ENCODE assay signal across 13 cellular contexts in the genomic region with DNA sequence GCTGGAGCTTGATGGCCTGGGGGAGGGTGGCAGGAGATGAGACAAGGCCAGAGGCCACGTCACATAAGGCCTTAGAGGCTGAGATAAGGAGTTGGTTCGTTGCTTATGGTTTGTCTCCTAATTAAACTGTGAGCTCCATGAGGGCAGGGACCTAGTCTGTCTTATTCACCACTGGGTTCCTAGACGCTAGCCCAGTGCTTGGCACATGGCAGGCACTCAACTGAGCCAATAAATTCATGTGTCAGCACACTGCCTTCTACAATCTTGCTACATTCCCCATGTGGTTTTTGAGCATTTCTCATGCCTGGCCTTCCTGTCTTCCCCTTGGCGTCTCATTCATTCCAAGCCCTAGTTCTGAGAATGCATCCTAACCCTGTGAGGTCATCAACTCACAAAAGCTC.
DNase-seq lines count a peak whose midpoint lies in the region; ATAC-seq, FAIRE-seq and TF ChIP-seq lines count a peak whose summit lies in the region.
"Had no signal": no experiment of that assay in that cellular context is flagged by ENCODE, and none has a peak within 500 bp of the region (broad histone marks: within the 10 kb centered on the region; RNA-seq: fewer than 3 reads in every experiment).

No MANE protein-coding gene starts in this region.

- 0 out of 2 replicates have a peak overlapping the region, but pooled peaks have one; percentile 86 for H3K27ac ChIP-seq in 22Rv1
- H3K27ac ChIP-seq: neutrophil had no signal

- FAIRE-seq in H54 (lab: Jason Lieb, UNC) (no peak), GM12892 (lab: Jason Lieb, UNC) (no peak)

- no peak for ATAC-seq in HG03521 (IDR thresholded peaks at IDR 0.05; ENCODE audit: unreplicated experiment)
- ATAC-seq: left colon; stimulated activated effector memory CD8-positive, alpha-beta T cell treated with anti-CD3 and anti-CD28 coated beads, Interleukin-12 subunit alpha, Interleukin-12 subunit beta, amount 100 ng/mL, for 72 hours had no signal

- in situ Hi-C loops in astrocyte of the spinal cord (cut with HindIII; ENCODE audit: low sequenced_read_pairs) = no loop called here

- TF ChIP-seq POLR2A in H54 (IDR thresholded peaks at IDR 0.05; ENCODE audit: low read depth, low read length) (no peak), GM12892 (IDR thresholded peaks at IDR 0.05; ENCODE audit: low read depth, low read length) (no peak)

- H3K4me3 ChIP-seq in astrocyte of the spinal cord (ENCODE audit: low read depth, low read length) = no peak overlapping the region

- peak; percentile 33 for DNase-seq in H54 (ENCODE audit: insufficient read length, low spot score)
- peak; percentile 62 for DNase-seq in astrocyte of the spinal cord (ENCODE audit: low read depth, low spot score)
- DNase-seq in kidney tubule cell (ENCODE audit: low spot score) = peak; percentile 77
- DNase-seq in activated T-cell treated with anti-CD3 and anti-CD28 coated beads, Interleukin-2, amount 50 U/mL, for 48 hours = no peak
- DNase-seq in HT-29 (ENCODE audit: low spot score) = no peak
- no peak for DNase-seq in GM12892 (ENCODE audit: insufficient read length)
- DNase-seq: activated naive CD4-positive, alpha-beta T cell treated with anti-CD3 and anti-CD28 coated beads, Interleukin-2, amount 50 U/mL, for 16 hours; left colon; stimulated activated CD4-positive, alpha-beta T cell treated with anti-CD3 and anti-CD28 coated beads, Interleukin-1b, Interleukin-23, amount 100 ng/mL, for 48 hours had no signal

- no peak for TF ChIP-seq CTCF in 22Rv1 (IDR thresholded peaks at IDR 0.05)
- no peak for TF ChIP-seq CTCF in astrocyte of the spinal cord (IDR thresholded peaks at IDR 0.05; ENCODE audit: low read depth, low read length)

Comparison
In these comparisons a context has a peak if more than half of its experiments do, and no peak if none do; other contexts are left out.
1. DNase-seq: peak in H54 (single experiment), astrocyte of the spinal cord (single experiment) and kidney tubule cell (single experiment); none in activated T-cell treated with anti-CD3 and anti-CD28 coated beads, Interleukin-2, amount 50 U/mL, for 48 hours (0 of 2), HT-29 (single experiment) and GM12892 (single experiment).